In the genomic region with DNA sequence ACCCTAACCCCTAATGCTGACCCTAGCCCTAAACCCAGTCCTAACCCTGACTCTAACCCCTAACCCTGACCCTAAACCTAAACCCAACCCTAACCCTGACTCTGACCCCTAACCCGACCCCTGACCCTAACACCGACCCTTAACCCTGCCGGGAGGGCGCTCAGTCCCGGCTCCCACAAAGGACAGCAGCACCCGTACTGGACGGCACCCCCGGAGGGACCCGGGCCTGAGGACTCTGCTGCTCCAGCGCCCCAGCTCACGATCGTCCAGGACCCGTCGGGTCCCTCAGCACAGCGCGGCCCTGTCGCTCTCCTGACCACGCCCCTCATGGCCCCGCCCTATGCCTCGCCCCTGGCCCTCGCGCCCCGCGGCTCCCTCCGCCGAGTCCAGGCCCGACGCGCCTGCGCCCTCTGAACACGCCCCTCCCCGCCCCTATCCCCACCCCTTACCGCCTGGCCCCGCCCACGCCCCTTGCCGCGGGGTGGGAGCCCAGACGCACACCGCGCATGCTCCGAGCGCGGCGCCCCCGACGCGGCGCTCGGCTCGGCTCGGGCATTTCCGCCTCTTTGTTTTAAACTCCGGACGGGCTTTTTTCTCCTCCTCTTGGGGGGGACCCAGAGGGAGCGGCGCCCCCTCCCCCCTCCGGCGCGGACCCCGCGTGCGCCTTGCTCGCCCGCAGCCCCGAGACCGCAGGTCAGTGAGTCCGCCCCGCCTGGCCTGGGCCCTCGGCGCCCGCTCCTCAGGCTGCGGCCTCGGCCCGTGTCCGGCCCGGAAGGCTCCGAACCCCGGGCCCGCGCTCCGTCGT, we compare ENCODE assay signal across 1 cellular context.
TF ChIP-seq lines count a peak whose summit lies in the region.

A gene with protein sequence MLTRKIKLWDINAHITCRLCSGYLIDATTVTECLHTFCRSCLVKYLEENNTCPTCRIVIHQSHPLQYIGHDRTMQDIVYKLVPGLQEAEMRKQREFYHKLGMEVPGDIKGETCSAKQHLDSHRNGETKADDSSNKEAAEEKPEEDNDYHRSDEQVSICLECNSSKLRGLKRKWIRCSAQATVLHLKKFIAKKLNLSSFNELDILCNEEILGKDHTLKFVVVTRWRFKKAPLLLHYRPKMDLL (plus strand): TSS at position 555 of the 805 bp plus-strand sequence. CDS start 27,849 bp downstream, outside the sequence.

TF ChIP-seq in HepG2, 621 proteins besides CTCF, POLR2A, EP300 and RAD21 (continued from another document and continues in another):
- TF ChIP-seq HNF4G (IDR thresholded peaks at IDR 0.05; ENCODE audit: borderline replicate concordance, low read depth, low read length) (peak; percentile 24; the same call in 1 of the 2 replicates), HNF4G (CRISPR knock-in tag; IDR thresholded peaks at IDR 0.05; ENCODE audit: borderline replicate concordance, low read depth) (peak; percentile 48; the same call in 1 of the 2 replicates), CENPT (CRISPR knock-in tag; IDR thresholded peaks at IDR 0.05; ENCODE audit: low read depth) (no peak), ZBTB20 (CRISPR knock-in tag; IDR thresholded peaks at IDR 0.05; ENCODE audit: borderline replicate concordance, low read depth) (no peak), MAFG (CRISPR knock-in tag; IDR thresholded peaks at IDR 0.05) (no peak), ZNF75D (CRISPR knock-in tag; IDR thresholded peaks at IDR 0.05; ENCODE audit: borderline replicate concordance) (no peak), PRPF4 (IDR thresholded peaks at IDR 0.05; ENCODE audit: low read depth, low read length, poor library complexity, severe bottlenecking) (no peak), ZNF224 (CRISPR knock-in tag; IDR thresholded peaks at IDR 0.05) (no peak), PHF8 (CRISPR knock-in tag; IDR thresholded peaks at IDR 0.05) (peak; percentile 60), KLF6 (CRISPR knock-in tag; IDR thresholded peaks at IDR 0.05) (no peak), TMF1 (CRISPR knock-in tag; IDR thresholded peaks at IDR 0.05; ENCODE audit: low read depth) (no peak), ZNF850 (CRISPR knock-in tag; conservative IDR thresholded peaks at IDR 0.05) (no peak), ZNF12 (CRISPR knock-in tag; IDR thresholded peaks at IDR 0.05) (no peak), ZNF629 (CRISPR knock-in tag; conservative IDR thresholded peaks at IDR 0.05) (no peak), MAF1 (CRISPR knock-in tag; IDR thresholded peaks at IDR 0.05; ENCODE audit: borderline replicate concordance) (no peak), REL (CRISPR knock-in tag; conservative IDR thresholded peaks at IDR 0.05) (no peak), CBX5 (CRISPR knock-in tag; IDR thresholded peaks at IDR 0.05; ENCODE audit: borderline replicate concordance) (no peak), KDM4B (CRISPR knock-in tag; IDR thresholded peaks at IDR 0.05) (no peak), HNRNPLL (IDR thresholded peaks at IDR 0.05; ENCODE audit: low read depth, low read length, poor library complexity, severe bottlenecking) (no peak), SAFB2 (CRISPR knock-in tag; IDR thresholded peaks at IDR 0.05; ENCODE audit: borderline replicate concordance, low read depth) (no peak), HMGA1 (CRISPR knock-in tag; conservative IDR thresholded peaks at IDR 0.05) (no peak), ZNF577 (CRISPR knock-in tag; IDR thresholded peaks at IDR 0.05; ENCODE audit: borderline replicate concordance, low read depth) (no peak), ZNF235 (CRISPR knock-in tag; IDR thresholded peaks at IDR 0.05; ENCODE audit: borderline replicate concordance) (no peak), TSC22D2 (CRISPR knock-in tag; IDR thresholded peaks at IDR 0.05; ENCODE audit: borderline replicate concordance) (no peak), ZMYM3 (CRISPR knock-in tag; IDR thresholded peaks at IDR 0.05) (no peak), PAX8 (CRISPR knock-in tag; IDR thresholded peaks at IDR 0.05; ENCODE audit: borderline replicate concordance) (no peak), BORCS8-MEF2B (CRISPR knock-in tag; IDR thresholded peaks at IDR 0.05) (no peak; the same call in 1 of the 2 replicates), SRY (CRISPR knock-in tag; IDR thresholded peaks at IDR 0.05) (peak; percentile 61; the same call in 1 of the 2 replicates), XBP1 (CRISPR knock-in tag; IDR thresholded peaks at IDR 0.05) (no peak), TP53 (CRISPR knock-in tag; conservative IDR thresholded peaks at IDR 0.05) (no peak), ZNF326 (CRISPR knock-in tag; IDR thresholded peaks at IDR 0.05; ENCODE audit: borderline replicate concordance) (no peak), NFKBIZ (CRISPR knock-in tag; IDR thresholded peaks at IDR 0.05) (no peak), YEATS4 (CRISPR knock-in tag; IDR thresholded peaks at IDR 0.05; ENCODE audit: borderline replicate concordance) (peak; percentile 50; the same call in 1 of the 2 replicates), YEATS2 (CRISPR knock-in tag; IDR thresholded peaks at IDR 0.05; ENCODE audit: borderline replicate concordance) (no peak)
- TF ChIP-seq, protein P1, sequence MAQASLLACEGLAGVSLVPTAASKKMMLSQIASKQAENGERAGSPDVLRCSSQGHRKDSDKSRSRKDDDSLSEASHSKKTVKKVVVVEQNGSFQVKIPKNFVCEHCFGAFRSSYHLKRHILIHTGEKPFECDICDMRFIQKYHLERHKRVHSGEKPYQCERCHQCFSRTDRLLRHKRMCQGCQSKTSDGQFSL (CRISPR knock-in tag; IDR thresholded peaks at IDR 0.05): peak; percentile 70; the same call in 1 of the 2 replicates
- TF ChIP-seq, protein P2, sequence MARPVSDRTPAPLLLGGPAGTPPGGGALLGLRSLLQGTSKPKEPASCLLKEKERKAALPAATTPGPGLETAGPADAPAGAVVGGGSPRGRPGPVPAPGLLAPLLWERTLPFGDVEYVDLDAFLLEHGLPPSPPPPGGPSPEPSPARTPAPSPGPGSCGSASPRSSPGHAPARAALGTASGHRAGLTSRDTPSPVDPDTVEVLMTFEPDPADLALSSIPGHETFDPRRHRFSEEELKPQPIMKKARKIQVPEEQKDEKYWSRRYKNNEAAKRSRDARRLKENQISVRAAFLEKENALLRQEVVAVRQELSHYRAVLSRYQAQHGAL (CRISPR knock-in tag; IDR thresholded peaks at IDR 0.05; ENCODE audit: not compliant biosample characterization): no peak
- TF ChIP-seq, protein P3, sequence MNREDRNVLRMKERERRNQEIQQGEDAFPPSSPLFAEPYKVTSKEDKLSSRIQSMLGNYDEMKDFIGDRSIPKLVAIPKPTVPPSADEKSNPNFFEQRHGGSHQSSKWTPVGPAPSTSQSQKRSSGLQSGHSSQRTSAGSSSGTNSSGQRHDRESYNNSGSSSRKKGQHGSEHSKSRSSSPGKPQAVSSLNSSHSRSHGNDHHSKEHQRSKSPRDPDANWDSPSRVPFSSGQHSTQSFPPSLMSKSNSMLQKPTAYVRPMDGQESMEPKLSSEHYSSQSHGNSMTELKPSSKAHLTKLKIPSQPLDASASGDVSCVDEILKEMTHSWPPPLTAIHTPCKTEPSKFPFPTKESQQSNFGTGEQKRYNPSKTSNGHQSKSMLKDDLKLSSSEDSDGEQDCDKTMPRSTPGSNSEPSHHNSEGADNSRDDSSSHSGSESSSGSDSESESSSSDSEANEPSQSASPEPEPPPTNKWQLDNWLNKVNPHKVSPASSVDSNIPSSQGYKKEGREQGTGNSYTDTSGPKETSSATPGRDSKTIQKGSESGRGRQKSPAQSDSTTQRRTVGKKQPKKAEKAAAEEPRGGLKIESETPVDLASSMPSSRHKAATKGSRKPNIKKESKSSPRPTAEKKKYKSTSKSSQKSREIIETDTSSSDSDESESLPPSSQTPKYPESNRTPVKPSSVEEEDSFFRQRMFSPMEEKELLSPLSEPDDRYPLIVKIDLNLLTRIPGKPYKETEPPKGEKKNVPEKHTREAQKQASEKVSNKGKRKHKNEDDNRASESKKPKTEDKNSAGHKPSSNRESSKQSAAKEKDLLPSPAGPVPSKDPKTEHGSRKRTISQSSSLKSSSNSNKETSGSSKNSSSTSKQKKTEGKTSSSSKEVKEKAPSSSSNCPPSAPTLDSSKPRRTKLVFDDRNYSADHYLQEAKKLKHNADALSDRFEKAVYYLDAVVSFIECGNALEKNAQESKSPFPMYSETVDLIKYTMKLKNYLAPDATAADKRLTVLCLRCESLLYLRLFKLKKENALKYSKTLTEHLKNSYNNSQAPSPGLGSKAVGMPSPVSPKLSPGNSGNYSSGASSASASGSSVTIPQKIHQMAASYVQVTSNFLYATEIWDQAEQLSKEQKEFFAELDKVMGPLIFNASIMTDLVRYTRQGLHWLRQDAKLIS (CRISPR knock-in tag; IDR thresholded peaks at IDR 0.05): no peak
- TF ChIP-seq, protein P4, sequence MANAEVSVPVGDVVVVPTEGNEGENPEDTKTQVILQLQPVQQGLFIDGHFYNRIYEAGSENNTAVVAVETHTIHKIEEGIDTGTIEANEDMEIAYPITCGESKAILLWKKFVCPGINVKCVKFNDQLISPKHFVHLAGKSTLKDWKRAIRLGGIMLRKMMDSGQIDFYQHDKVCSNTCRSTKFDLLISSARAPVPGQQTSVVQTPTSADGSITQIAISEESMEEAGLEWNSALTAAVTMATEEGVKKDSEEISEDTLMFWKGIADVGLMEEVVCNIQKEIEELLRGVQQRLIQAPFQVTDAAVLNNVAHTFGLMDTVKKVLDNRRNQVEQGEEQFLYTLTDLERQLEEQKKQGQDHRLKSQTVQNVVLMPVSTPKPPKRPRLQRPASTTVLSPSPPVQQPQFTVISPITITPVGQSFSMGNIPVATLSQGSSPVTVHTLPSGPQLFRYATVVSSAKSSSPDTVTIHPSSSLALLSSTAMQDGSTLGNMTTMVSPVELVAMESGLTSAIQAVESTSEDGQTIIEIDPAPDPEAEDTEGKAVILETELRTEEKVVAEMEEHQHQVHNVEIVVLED (CRISPR knock-in tag; IDR thresholded peaks at IDR 0.05; ENCODE audit: borderline replicate concordance): no peak
- TF ChIP-seq, protein P5, sequence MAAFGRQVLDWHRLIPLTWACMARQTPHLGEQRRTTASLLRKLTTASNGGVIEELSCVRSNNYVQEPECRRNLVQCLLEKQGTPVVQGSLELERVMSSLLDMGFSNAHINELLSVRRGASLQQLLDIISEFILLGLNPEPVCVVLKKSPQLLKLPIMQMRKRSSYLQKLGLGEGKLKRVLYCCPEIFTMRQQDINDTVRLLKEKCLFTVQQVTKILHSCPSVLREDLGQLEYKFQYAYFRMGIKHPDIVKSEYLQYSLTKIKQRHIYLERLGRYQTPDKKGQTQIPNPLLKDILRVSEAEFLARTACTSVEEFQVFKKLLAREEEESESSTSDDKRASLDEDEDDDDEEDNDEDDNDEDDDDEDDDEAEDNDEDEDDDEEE (CRISPR knock-in tag; IDR thresholded peaks at IDR 0.05): no peak
- TF ChIP-seq, protein P6, sequence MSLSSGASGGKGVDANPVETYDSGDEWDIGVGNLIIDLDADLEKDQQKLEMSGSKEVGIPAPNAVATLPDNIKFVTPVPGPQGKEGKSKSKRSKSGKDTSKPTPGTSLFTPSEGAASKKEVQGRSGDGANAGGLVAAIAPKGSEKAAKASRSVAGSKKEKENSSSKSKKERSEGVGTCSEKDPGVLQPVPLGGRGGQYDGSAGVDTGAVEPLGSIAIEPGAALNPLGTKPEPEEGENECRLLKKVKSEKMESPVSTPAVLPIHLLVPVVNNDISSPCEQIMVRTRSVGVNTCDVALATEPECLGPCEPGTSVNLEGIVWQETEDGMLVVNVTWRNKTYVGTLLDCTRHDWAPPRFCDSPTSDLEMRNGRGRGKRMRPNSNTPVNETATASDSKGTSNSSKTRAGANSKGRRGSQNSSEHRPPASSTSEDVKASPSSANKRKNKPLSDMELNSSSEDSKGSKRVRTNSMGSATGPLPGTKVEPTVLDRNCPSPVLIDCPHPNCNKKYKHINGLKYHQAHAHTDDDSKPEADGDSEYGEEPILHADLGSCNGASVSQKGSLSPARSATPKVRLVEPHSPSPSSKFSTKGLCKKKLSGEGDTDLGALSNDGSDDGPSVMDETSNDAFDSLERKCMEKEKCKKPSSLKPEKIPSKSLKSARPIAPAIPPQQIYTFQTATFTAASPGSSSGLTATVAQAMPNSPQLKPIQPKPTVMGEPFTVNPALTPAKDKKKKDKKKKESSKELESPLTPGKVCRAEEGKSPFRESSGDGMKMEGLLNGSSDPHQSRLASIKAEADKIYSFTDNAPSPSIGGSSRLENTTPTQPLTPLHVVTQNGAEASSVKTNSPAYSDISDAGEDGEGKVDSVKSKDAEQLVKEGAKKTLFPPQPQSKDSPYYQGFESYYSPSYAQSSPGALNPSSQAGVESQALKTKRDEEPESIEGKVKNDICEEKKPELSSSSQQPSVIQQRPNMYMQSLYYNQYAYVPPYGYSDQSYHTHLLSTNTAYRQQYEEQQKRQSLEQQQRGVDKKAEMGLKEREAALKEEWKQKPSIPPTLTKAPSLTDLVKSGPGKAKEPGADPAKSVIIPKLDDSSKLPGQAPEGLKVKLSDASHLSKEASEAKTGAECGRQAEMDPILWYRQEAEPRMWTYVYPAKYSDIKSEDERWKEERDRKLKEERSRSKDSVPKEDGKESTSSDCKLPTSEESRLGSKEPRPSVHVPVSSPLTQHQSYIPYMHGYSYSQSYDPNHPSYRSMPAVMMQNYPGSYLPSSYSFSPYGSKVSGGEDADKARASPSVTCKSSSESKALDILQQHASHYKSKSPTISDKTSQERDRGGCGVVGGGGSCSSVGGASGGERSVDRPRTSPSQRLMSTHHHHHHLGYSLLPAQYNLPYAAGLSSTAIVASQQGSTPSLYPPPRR (CRISPR knock-in tag; IDR thresholded peaks at IDR 0.05; ENCODE audit: borderline replicate concordance): no peak
- TF ChIP-seq, protein P7, sequence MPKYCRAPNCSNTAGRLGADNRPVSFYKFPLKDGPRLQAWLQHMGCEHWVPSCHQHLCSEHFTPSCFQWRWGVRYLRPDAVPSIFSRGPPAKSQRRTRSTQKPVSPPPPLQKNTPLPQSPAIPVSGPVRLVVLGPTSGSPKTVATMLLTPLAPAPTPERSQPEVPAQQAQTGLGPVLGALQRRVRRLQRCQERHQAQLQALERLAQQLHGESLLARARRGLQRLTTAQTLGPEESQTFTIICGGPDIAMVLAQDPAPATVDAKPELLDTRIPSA (CRISPR knock-in tag; IDR thresholded peaks at IDR 0.05; ENCODE audit: borderline replicate concordance): no peak
- TF ChIP-seq, protein P8, sequence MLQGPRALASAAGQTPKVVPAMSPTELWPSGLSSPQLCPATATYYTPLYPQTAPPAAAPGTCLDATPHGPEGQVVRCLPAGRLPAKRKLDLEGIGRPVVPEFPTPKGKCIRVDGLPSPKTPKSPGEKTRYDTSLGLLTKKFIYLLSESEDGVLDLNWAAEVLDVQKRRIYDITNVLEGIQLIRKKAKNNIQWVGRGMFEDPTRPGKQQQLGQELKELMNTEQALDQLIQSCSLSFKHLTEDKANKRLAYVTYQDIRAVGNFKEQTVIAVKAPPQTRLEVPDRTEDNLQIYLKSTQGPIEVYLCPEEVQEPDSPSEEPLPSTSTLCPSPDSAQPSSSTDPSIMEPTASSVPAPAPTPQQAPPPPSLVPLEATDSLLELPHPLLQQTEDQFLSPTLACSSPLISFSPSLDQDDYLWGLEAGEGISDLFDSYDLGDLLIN (CRISPR knock-in tag; IDR thresholded peaks at IDR 0.05; ENCODE audit: borderline replicate concordance): no peak
